ENCODE assay signal across 19 cellular contexts in the genomic region with DNA sequence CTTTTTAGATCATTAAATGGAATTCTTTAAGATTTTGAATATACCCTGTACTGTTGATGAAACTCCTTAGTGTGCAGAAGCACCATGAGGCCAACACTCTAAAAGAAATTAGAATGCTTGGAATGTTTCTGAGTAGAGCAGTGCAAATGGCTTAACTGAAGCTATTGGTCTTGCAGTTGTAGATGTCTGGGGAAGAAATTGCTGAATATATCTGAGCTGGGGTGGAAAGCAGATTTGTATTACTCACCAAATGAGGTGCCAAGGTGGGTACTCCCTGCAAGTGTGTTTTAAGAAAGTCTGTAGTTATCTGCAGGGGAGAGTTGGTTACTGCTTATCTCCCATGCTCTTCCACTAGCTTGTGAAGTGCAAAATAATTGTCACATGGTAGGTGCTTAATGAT.
DNase-seq lines count a peak whose midpoint lies in the region; ATAC-seq, FAIRE-seq and TF ChIP-seq lines count a peak whose summit lies in the region.
"Had no signal": no experiment of that assay in that cellular context is flagged by ENCODE, and none has a peak within 500 bp of the region (broad histone marks: within the 10 kb centered on the region; RNA-seq: fewer than 3 reads in every experiment).

No MANE protein-coding gene starts in this region.

- peaks cover 7% of the 10 kb centered on the region for H3K4me1 ChIP-seq in keratinocyte (ENCODE audit: control insufficient read depth, extremely low read depth, insufficient read depth, low read length)
- H3K4me1 ChIP-seq: BE2C had no signal

- no peak for TF ChIP-seq CTCF in AG10803 (conservative IDR thresholded peaks at IDR 0.05; ENCODE audit: low read length)
- TF ChIP-seq CTCF in WTC11 (IDR thresholded peaks at IDR 0.05), result no peak
- TF ChIP-seq CTCF in keratinocyte (optimal IDR thresholded peaks at IDR 0.05 in 1 of 3, IDR thresholded peaks at IDR 0.05 in 1 of 3, conservative IDR thresholded peaks at IDR 0.05 in 1 of 3; ENCODE audit: extremely low read depth in 1 of 3, insufficient read depth in 2 of 3, low read length in 3 of 3), result no peak
- TF ChIP-seq CTCF in lower leg skin (IDR thresholded peaks at IDR 0.05), result no peak

- no peak overlapping the region for H3K9ac ChIP-seq in keratinocyte (ENCODE audit: control insufficient read depth, extremely low read depth, insufficient read depth, low read length)

- peak; percentile 44 for ATAC-seq in WTC11
- ATAC-seq in GM21367 (IDR thresholded peaks at IDR 0.05; ENCODE audit: unreplicated experiment), result no peak
- ATAC-seq in HG03095 (IDR thresholded peaks at IDR 0.05; ENCODE audit: unreplicated experiment), result no peak

- peaks cover 6% of the 10 kb centered on the region for H3K36me3 Mint-ChIP-seq in WTC11
- H3K36me3 Mint-ChIP-seq: IgD-negative memory B cell had no signal

- H3K9me3 Mint-ChIP-seq in WTC11, result peaks cover 8% of the 10 kb centered on the region

- no peak for TF ChIP-seq POLR2A in lower leg skin (IDR thresholded peaks at IDR 0.05)

- H3K27me3 Mint-ChIP-seq in WTC11 (ENCODE audit: low read depth), result no peaks in the 10 kb centered on the region
- H3K27me3 Mint-ChIP-seq: CD4-positive, alpha-beta T cell had no signal

- H2AFZ ChIP-seq in keratinocyte (ENCODE audit: control insufficient read depth, low read length), result no peak overlapping the region

- FAIRE-seq in keratinocyte (lab: Jason Lieb, UNC), result peak; percentile 29
- FAIRE-seq: H1 had no signal

- no peaks in the 10 kb centered on the region for H3K79me2 ChIP-seq in keratinocyte (ENCODE audit: control insufficient read depth, insufficient read depth, low read length)

- no peaks in the 10 kb centered on the region for H3K9me3 ChIP-seq in keratinocyte (ENCODE audit: control insufficient read depth, low read depth, low read length)
- H3K9me3 ChIP-seq: BE2C had no signal

- H3K36me3 ChIP-seq in keratinocyte (ENCODE audit: control insufficient read depth in 2 of 2, extremely low read depth in 1 of 2, insufficient read depth in 2 of 2, low read length in 2 of 2), result peaks cover 2 to 3% of the 10 kb centered on the region in 2 experiments
- H3K36me3 ChIP-seq: BE2C had no signal

- H3K4me3 Mint-ChIP-seq in WTC11, result no peak overlapping the region
- H3K4me3 Mint-ChIP-seq: CD4-positive, alpha-beta T cell; H9; IgD-negative memory B cell had no signal

- peaks cover 30% of the 10 kb centered on the region for H3K4me1 Mint-ChIP-seq in WTC11
- H3K4me1 Mint-ChIP-seq: IgD-negative memory B cell had no signal

- POLR2A ChIA-PET in WTC11 (lab: Charles Lee), result interaction anchor here (0.5 kb wide), 1 partner anchor 26 kb away, joined by 5 read pairs; no protein-coding TSS in a partner anchor

- no peaks in the 10 kb centered on the region for H3K27me3 ChIP-seq in keratinocyte (ENCODE audit: control insufficient read depth, extremely low read depth, insufficient read depth, low read length)
- H3K27me3 ChIP-seq: BE2C had no signal

- CTCF ChIA-PET in WTC11 (lab: Charles Lee), result interaction anchor here (1.2 to 1.7 kb wide), 2 partner anchors 34 to 54 kb away, joined by 3 to 5 read pairs; no protein-coding TSS in a partner anchor

- H3K4me3 ChIP-seq in AG10803 (ENCODE audit: low read length), result no peak overlapping the region
- no peak overlapping the region for H3K4me3 ChIP-seq in keratinocyte (ENCODE audit: control insufficient read depth in 2 of 3, extremely low read depth in 1 of 3, insufficient read depth in 2 of 3, low read depth in 1 of 3, low read length in 3 of 3)
- H3K4me3 ChIP-seq in lower leg skin (ENCODE audit: low read depth, poor library complexity, severe bottlenecking), result no peak overlapping the region

- no peaks in the 10 kb centered on the region for H4K20me1 ChIP-seq in keratinocyte (ENCODE audit: control insufficient read depth, extremely low read depth, insufficient read depth, low read length)

- DNase-seq in AG10803 (ENCODE audit: low read depth) (peak; percentile 13), EH (ENCODE audit: low read depth) (peak; percentile 31), WTC11 (ENCODE audit: low spot score) (no peak), keratinocyte (ENCODE audit: low read depth, low spot score) (no peak), lower leg skin (ENCODE audit: low spot score in 2 of 2) (no peak)
- DNase-seq: BE2C; C1 segment of cervical spinal cord; CD4-positive, alpha-beta T cell; DMS153; DMS79; GF-D8; H9; Karpas-422; KBM-7 had no signal

- no peaks in the 10 kb centered on the region for H3K9me1 ChIP-seq in keratinocyte (ENCODE audit: control insufficient read depth, extremely low read depth, insufficient read depth, low read length)

- dilution Hi-C loops in keratinocyte (cut with MboI; ENCODE audit: extremely low pct_ligation_motif_present, low sequenced_read_pairs), result no loop called here

- intact Hi-C loops in lower leg skin (cut with DNase I; ENCODE audit: low total_unique reads), result no loop called here

- H3K27ac ChIP-seq in keratinocyte (ENCODE audit: control insufficient read depth, insufficient read depth, low read length), result no peak overlapping the region
- H3K27ac ChIP-seq: HL-60 had no signal

- no peak overlapping the region for H3K4me2 ChIP-seq in keratinocyte (ENCODE audit: control insufficient read depth, extremely low read depth, insufficient read depth, low read depth, low read length)

- H3K27ac Mint-ChIP-seq in WTC11, result no peak overlapping the region
- H3K27ac Mint-ChIP-seq: CD4-positive, alpha-beta T cell; IgD-negative memory B cell had no signal

TF ChIP-seq in WTC11, 78 proteins besides CTCF, POLR2A, EP300 and RAD21:
- TF ChIP-seq ZMAT4 (CRISPR knock-in tag; IDR thresholded peaks at IDR 0.05) (no peak), JAZF1 (CRISPR knock-in tag; IDR thresholded peaks at IDR 0.05) (no peak)
TF ChIP-seq in WTC11: peak in this region for 0.

Comparison
In these comparisons a context has a peak if more than half of its experiments do, and no peak if none do; other contexts are left out.
1. DNase-seq: peak in AG10803 (single experiment) and EH (single experiment); none in WTC11 (single experiment), keratinocyte (single experiment) and lower leg skin (0 of 2).